In the genomic region with DNA sequence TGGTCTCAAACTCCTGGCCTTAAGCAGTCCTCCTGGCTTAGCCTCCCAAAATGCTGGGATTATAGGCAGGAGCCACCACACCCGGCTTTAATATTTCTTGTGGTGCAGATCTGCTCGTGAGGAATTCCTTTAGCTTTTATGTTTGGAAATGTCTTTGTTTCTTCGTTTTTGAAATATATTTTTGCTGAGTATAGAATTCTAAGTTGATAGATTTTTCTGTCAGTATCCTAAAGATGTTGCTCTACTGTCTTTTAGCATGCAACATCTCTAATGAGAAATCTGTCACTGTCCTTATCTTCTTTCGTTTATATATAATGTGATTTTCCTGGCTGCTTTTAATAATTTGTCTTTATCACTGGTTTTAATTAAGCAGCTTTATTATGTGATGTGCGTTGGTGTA, we compare ENCODE assay signal across 31 cellular contexts.
"Had no signal": no experiment of that assay in that cellular context is flagged by ENCODE, and none has a peak within 500 bp of the region (broad histone marks: within the 10 kb centered on the region; RNA-seq: fewer than 3 reads in every experiment).

No MANE protein-coding gene starts in this region.

- H3K9me3 ChIP-seq: breast epithelium had no signal

- H3K27ac ChIP-seq: ascending aorta, breast epithelium, cardiac muscle cell, coronary artery, dorsolateral prefrontal cortex had no signal

- FAIRE-seq: frontal cortex had no signal

- H3K27me3 Mint-ChIP-seq: activated CD4-positive, alpha-beta memory T cell treated with anti-CD3 and anti-CD28 coated beads for 36 hours; activated CD4-positive, alpha-beta T cell treated with anti-CD3 and anti-CD28 coated beads for 36 hours; activated CD4-positive, alpha-beta T cell treated with anti-CD3 and anti-CD28 coated beads, Interleukin-2, amount 10 ng/mL, durations not matched to agents 24 days and 14 days; activated CD8-positive, alpha-beta memory T cell treated with anti-CD3 and anti-CD28 coated beads, Interleukin-2, amount 10 ng/mL, durations not matched to agents 7 days and 5 days; activated naive CD8-positive, alpha-beta T cell treated with anti-CD3 and anti-CD28 coated beads, Interleukin-2, amount 10 ng/mL, durations not matched to agents 7 days and 5 days; activated T-helper 17 cell treated with anti-CD3 and anti-CD28 coated beads, Interleukin-2, amount 50 U/mL, for 72 hours; brain; dendritic cell treated with granulocyte-macrophage colony-stimulating factor and Interleukin-4, amounts not matched to agents 40 ng/mL and 50 ng/mL, for 4 days had no signal

- H3K4me1 Mint-ChIP-seq: activated CD8-positive, alpha-beta memory T cell treated with anti-CD3 and anti-CD28 coated beads, Interleukin-2, amount 10 ng/mL, durations not matched to agents 7 days and 5 days had no signal

- H3K9me3 Mint-ChIP-seq: activated CD4-positive, alpha-beta T cell treated with anti-CD3 and anti-CD28 coated beads, Interleukin-2, amount 10 ng/mL, durations not matched to agents 24 days and 14 days; dendritic cell treated with granulocyte-macrophage colony-stimulating factor and Interleukin-4, amounts not matched to agents 40 ng/mL and 50 ng/mL, for 4 days; endodermal cell had no signal

- H3K36me3 ChIP-seq: ascending aorta, breast epithelium, cardiac muscle cell had no signal

- H3K4me3 Mint-ChIP-seq: activated CD4-positive, alpha-beta memory T cell treated with anti-CD3 and anti-CD28 coated beads for 36 hours; activated CD4-positive, alpha-beta T cell treated with anti-CD3 and anti-CD28 coated beads for 36 hours; activated CD4-positive, alpha-beta T cell treated with anti-CD3 and anti-CD28 coated beads, Interleukin-2, amount 10 ng/mL, durations not matched to agents 24 days and 14 days; activated CD8-positive, alpha-beta memory T cell treated with anti-CD3 and anti-CD28 coated beads, Interleukin-2, amount 10 ng/mL, durations not matched to agents 7 days and 5 days; activated CD8-positive, alpha-beta T cell treated with anti-CD3 and anti-CD28 coated beads, Interleukin-2, amount 10 ng/mL, durations not matched to agents 7 days and 5 days; activated naive CD4-positive, alpha-beta T cell treated with anti-CD3 and anti-CD28 coated beads for 36 hours; activated naive CD8-positive, alpha-beta T cell treated with anti-CD3 and anti-CD28 coated beads, Interleukin-2, amount 10 ng/mL, durations not matched to agents 7 days and 5 days; activated T-helper 17 cell treated with anti-CD3 and anti-CD28 coated beads, Interleukin-2, amount 50 U/mL, for 72 hours; brain; dendritic cell treated with granulocyte-macrophage colony-stimulating factor and Interleukin-4, amounts not matched to agents 40 ng/mL and 50 ng/mL, for 4 days; endodermal cell had no signal

- DNase-seq: activated CD4-positive, alpha-beta memory T cell treated with anti-CD3 and anti-CD28 coated beads for 36 hours; activated CD4-positive, alpha-beta T cell treated with anti-CD3 and anti-CD28 coated beads for 36 hours; activated CD4-positive, alpha-beta T cell treated with anti-CD3 and anti-CD28 coated beads, Interleukin-2, amount 10 ng/mL, durations not matched to agents 24 days and 14 days; activated CD4-positive, CD25-positive, alpha-beta regulatory T cell; activated CD4-positive, CD25-positive, alpha-beta regulatory T cell treated with anti-CD3 and anti-CD28 coated beads, Interleukin-2, amount 50 U/mL, for 72 hours; activated CD8-positive, alpha-beta memory T cell treated with anti-CD3 and anti-CD28 coated beads, Interleukin-2, amount 10 ng/mL, durations not matched to agents 7 days and 5 days; activated CD8-positive, alpha-beta memory T cell treated with anti-CD3 and anti-CD28 coated beads, Interleukin-2, amount 50 U/mL, for 4 hours; activated CD8-positive, alpha-beta T cell treated with anti-CD3 and anti-CD28 coated beads, Interleukin-2, amount 10 ng/mL, durations not matched to agents 7 days and 5 days; activated effector memory CD4-positive, alpha-beta T cell treated with Interleukin-2 at 50 U/mL for 16 hours; activated gamma-delta T cell treated with Interleukin-2 at 50 U/mL for 16 hours; activated naive CD4-positive, alpha-beta T cell treated with anti-CD3 and anti-CD28 coated beads for 36 hours; activated naive CD8-positive, alpha-beta T cell treated with anti-CD3 and anti-CD28 coated beads, Interleukin-2, amount 10 ng/mL, durations not matched to agents 7 days and 5 days; activated T-cell treated with anti-CD3 and anti-CD28 coated beads, Interleukin-2, amount 50 U/mL, for 1 hour; central memory CD4-positive, alpha-beta T cell; dorsolateral prefrontal cortex; effector memory CD4-positive, alpha-beta T cell; endodermal cell; foreskin fibroblast; head of caudate nucleus; hippocampal formation; T-helper 2 cell had no signal

- H3K4me3 ChIP-seq: ascending aorta, breast epithelium, cardiac muscle cell, coronary artery, dorsolateral prefrontal cortex had no signal

- H3K27me3 ChIP-seq: ascending aorta, breast epithelium, cardiac muscle cell, dorsolateral prefrontal cortex had no signal

- H3K27ac Mint-ChIP-seq: activated CD4-positive, alpha-beta memory T cell treated with anti-CD3 and anti-CD28 coated beads for 36 hours; activated CD4-positive, alpha-beta T cell treated with anti-CD3 and anti-CD28 coated beads for 36 hours; activated CD4-positive, alpha-beta T cell treated with anti-CD3 and anti-CD28 coated beads, Interleukin-2, amount 10 ng/mL, durations not matched to agents 24 days and 14 days; activated CD8-positive, alpha-beta memory T cell treated with anti-CD3 and anti-CD28 coated beads, Interleukin-2, amount 10 ng/mL, durations not matched to agents 7 days and 5 days; activated CD8-positive, alpha-beta T cell treated with anti-CD3 and anti-CD28 coated beads, Interleukin-2, amount 10 ng/mL, durations not matched to agents 7 days and 5 days; activated naive CD4-positive, alpha-beta T cell treated with anti-CD3 and anti-CD28 coated beads for 36 hours; activated naive CD4-positive, alpha-beta T cell treated with anti-CD3 and anti-CD28 coated beads, Interleukin-2, amount 50 U/mL, for 72 hours; activated naive CD8-positive, alpha-beta T cell treated with anti-CD3 and anti-CD28 coated beads, Interleukin-2, amount 10 ng/mL, durations not matched to agents 7 days and 5 days; activated T-helper 17 cell treated with anti-CD3 and anti-CD28 coated beads, Interleukin-2, amount 50 U/mL, for 72 hours; brain; dendritic cell treated with granulocyte-macrophage colony-stimulating factor and Interleukin-4, amounts not matched to agents 40 ng/mL and 50 ng/mL, for 4 days; endodermal cell had no signal

- ATAC-seq: activated CD4-positive, alpha-beta T cell treated with anti-CD3 and anti-CD28 coated beads for 36 hours; activated CD8-positive, alpha-beta memory T cell treated with anti-CD3 and anti-CD28 coated beads, Interleukin-2, amount 10 ng/mL, durations not matched to agents 7 days and 5 days; activated CD8-positive, alpha-beta T cell treated with anti-CD3 and anti-CD28 coated beads, Interleukin-2, amount 10 ng/mL, durations not matched to agents 7 days and 5 days; activated naive CD4-positive, alpha-beta T cell treated with anti-CD3 and anti-CD28 coated beads, Interleukin-2, amount 50 U/mL, for 72 hours; activated T-helper 17 cell treated with anti-CD3 and anti-CD28 coated beads, Interleukin-2, amount 50 U/mL, for 72 hours; esophagus mucosa had no signal
